Comparison of ENCODE assay signal across 9 cellular contexts in the genomic region with DNA sequence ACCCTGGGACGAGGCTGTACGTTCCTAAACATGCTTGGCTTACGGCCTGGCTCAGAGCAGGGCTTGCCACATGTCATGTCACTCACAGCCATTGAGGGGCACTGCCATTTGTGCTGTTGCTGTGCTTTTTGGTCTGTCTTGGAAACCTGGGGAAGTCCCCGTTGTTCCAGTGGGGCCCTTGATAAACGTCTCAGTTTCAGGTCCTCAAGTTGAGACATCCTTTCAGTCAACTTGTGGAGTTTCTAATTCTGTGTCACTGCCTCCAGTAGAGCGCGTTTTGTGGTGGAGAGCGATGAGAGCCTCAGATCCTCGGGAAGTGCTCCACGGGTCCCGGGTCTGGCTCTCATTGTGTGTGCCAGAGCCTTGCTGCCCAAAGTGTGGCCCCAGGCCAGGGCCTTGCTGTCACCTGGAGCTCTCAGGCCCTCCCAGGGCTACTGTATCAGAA. TPM values are rescaled to one million over a fixed set of nuclear protein-coding genes. Genes with fewer than 3 reads are reported as not detected.
DNase-seq lines count a peak whose midpoint lies in the region; ATAC-seq and TF ChIP-seq lines count a peak whose summit lies in the region.
"Had no signal": no experiment of that assay in that cellular context is flagged by ENCODE, and none has a peak within 500 bp of the region (broad histone marks: within the 10 kb centered on the region; RNA-seq: fewer than 3 reads in every experiment).

No MANE protein-coding gene starts in this region.

- H2AFZ ChIP-seq in SU-DHL-6 (ENCODE audit: low read depth, low read length, severe bottlenecking) (no peak overlapping the region), osteoblast (ENCODE audit: low read length) (no peak overlapping the region), hepatocyte (no peak overlapping the region)

- H3K27me3 ChIP-seq in SU-DHL-6 (ENCODE audit: low read length) (no peaks in the 10 kb centered on the region), osteoblast (ENCODE audit: insufficient read depth, low read length) (no peaks in the 10 kb centered on the region), right cardiac atrium (ENCODE audit: control insufficient read depth, insufficient read depth) (no peaks in the 10 kb centered on the region), hepatocyte (no peaks in the 10 kb centered on the region)

- peak; percentile 99 for ATAC-seq in GM18861 (IDR thresholded peaks at IDR 0.05; ENCODE audit: unreplicated experiment)
- peak; percentile 98 for ATAC-seq in HG02840 (IDR thresholded peaks at IDR 0.05; ENCODE audit: low FRiP score, unreplicated experiment)
- no peak for ATAC-seq in right cardiac atrium

- H3K4me2 ChIP-seq in SU-DHL-6 (ENCODE audit: low read depth, low read length, poor library complexity, severe bottlenecking) (peak overlapping the region; percentile 15), osteoblast (ENCODE audit: insufficient read depth, low read length) (no peak overlapping the region), hepatocyte (no peak overlapping the region)

- intact Hi-C loops in right cardiac atrium (cut with DNase I): no loop called here

- H3K9me2 ChIP-seq in SU-DHL-6 (replicated peaks; ENCODE audit: insufficient read depth, low read length) (no peaks in the 10 kb centered on the region), hepatocyte (replicated peaks; ENCODE audit: insufficient read depth) (no peaks in the 10 kb centered on the region)

- TF ChIP-seq CTCF in SU-DHL-6 (IDR thresholded peaks at IDR 0.05; ENCODE audit: insufficient read depth, low read length, poor library complexity, severe bottlenecking) (peak; percentile 38), osteoblast (IDR thresholded peaks at IDR 0.05; ENCODE audit: extremely low read depth, low read depth, low read length) (no peak), hepatocyte (IDR thresholded peaks at IDR 0.05; ENCODE audit: poor library complexity) (no peak)

- no peaks in the 10 kb centered on the region for H4K20me1 ChIP-seq in SU-DHL-6 (ENCODE audit: low read depth, low read length)
- H4K20me1 ChIP-seq in osteoblast (ENCODE audit: insufficient read depth, low read length): no peaks in the 10 kb centered on the region
- H4K20me1 ChIP-seq in hepatocyte (ENCODE audit: insufficient read depth, poor library complexity, severe bottlenecking): no peaks in the 10 kb centered on the region

- 81% methylated on average over 11 of the region's 11 CpGs for WGBS in right cardiac atrium
- 94% methylated on average over 11 of the region's 11 CpGs for WGBS in hepatocyte (ENCODE audit: low lambda C conversion rate, missing lambda C conversion rate)

- H3K79me2 ChIP-seq in SU-DHL-6 (ENCODE audit: insufficient read depth, low read length) (no peaks in the 10 kb centered on the region), osteoblast (ENCODE audit: insufficient read depth, low read length) (no peaks in the 10 kb centered on the region), hepatocyte (no peaks in the 10 kb centered on the region)

- DNase-seq in myocyte (ENCODE audit: low read depth) (peak; percentile 1), osteoblast (ENCODE audit: insufficient read length, low spot score, missing footprints) (no peak), right cardiac atrium (no peak), HT-29 (ENCODE audit: low spot score) (no peak), hepatocyte (ENCODE audit: low spot score) (no peak)
- DNase-seq: IMR-90 had no signal

- H3K36me3 ChIP-seq in SU-DHL-6 (ENCODE audit: low read length) (no peaks in the 10 kb centered on the region), osteoblast (ENCODE audit: insufficient read depth, low read length) (no peaks in the 10 kb centered on the region), hepatocyte (replicated peaks; ENCODE audit: insufficient read depth, low read depth) (no peaks in the 10 kb centered on the region)

- H3K9me3 ChIP-seq in SU-DHL-6 (ENCODE audit: insufficient read depth, low read length) (no peaks in the 10 kb centered on the region), osteoblast (ENCODE audit: low read depth, low read length) (no peaks in the 10 kb centered on the region), right cardiac atrium (ENCODE audit: control insufficient read depth, low read length) (no peaks in the 10 kb centered on the region), hepatocyte (ENCODE audit: low read depth) (no peaks in the 10 kb centered on the region)

- H3K4me3 ChIP-seq in SU-DHL-6 (ENCODE audit: insufficient read depth, low read length, poor library complexity, severe bottlenecking): no peak overlapping the region
- no peak overlapping the region for H3K4me3 ChIP-seq in osteoblast (ENCODE audit: insufficient read depth, low read length)
- no peak overlapping the region for H3K4me3 ChIP-seq in right cardiac atrium (ENCODE audit: low read length)
- no peak overlapping the region for H3K4me3 ChIP-seq in hepatocyte

- H3K4me1 ChIP-seq in osteoblast (ENCODE audit: insufficient read depth, low read length) (no peaks in the 10 kb centered on the region), right cardiac atrium (ENCODE audit: control insufficient read depth, insufficient read depth, low read length) (no peaks in the 10 kb centered on the region), hepatocyte (ENCODE audit: insufficient read depth) (no peaks in the 10 kb centered on the region)

- H3F3A ChIP-seq in SU-DHL-6 (ENCODE audit: insufficient read depth): no peaks in the 10 kb centered on the region

- no peak overlapping the region for H3K27ac ChIP-seq in SU-DHL-6 (ENCODE audit: low read depth, low read length)
- no peak overlapping the region for H3K27ac ChIP-seq in osteoblast (ENCODE audit: low read depth, low read length)
- no peak overlapping the region for H3K27ac ChIP-seq in right cardiac atrium (ENCODE audit: low read length)
- H3K27ac ChIP-seq in hepatocyte: no peak overlapping the region

- no peak overlapping the region for H3K9ac ChIP-seq in SU-DHL-6 (ENCODE audit: low read length)

RNA-seq across cellular contexts. Expression of a gene that starts 43.0 kb away (rescaled TPM):
- total RNA-seq in myocyte: not detected in 2 replicates
- not detected for polyA plus RNA-seq in myocyte (2012)
- total RNA-seq in osteoblast: not detected in 2 replicates
- total RNA-seq in right cardiac atrium: not detected
- polyA plus RNA-seq in right cardiac atrium: not detected
- total RNA-seq in HT-29 (2014; rRNA removed; shearing (Covaris generic)): 0.05 TPM in 1 of 2 replicates, not detected in the other
- total RNA-seq in hepatocyte: 2.0 and 2.6 TPM in 2 replicates
- polyA plus RNA-seq in hepatocyte: 0.70 and 1.7 TPM in 2 replicates
- total RNA-seq: IMR-90 had no signal
- polyA plus RNA-seq: IMR-90 had no signal

Comparison
In these comparisons a context has a peak if more than half of its experiments do, and no peak if none do; other contexts are left out.
1. ATAC-seq: peak in GM18861 (single experiment) and HG02840 (single experiment); none in right cardiac atrium (0 of 2).